Comparison of ENCODE assay signal across 1 cellular context in the genomic region with DNA sequence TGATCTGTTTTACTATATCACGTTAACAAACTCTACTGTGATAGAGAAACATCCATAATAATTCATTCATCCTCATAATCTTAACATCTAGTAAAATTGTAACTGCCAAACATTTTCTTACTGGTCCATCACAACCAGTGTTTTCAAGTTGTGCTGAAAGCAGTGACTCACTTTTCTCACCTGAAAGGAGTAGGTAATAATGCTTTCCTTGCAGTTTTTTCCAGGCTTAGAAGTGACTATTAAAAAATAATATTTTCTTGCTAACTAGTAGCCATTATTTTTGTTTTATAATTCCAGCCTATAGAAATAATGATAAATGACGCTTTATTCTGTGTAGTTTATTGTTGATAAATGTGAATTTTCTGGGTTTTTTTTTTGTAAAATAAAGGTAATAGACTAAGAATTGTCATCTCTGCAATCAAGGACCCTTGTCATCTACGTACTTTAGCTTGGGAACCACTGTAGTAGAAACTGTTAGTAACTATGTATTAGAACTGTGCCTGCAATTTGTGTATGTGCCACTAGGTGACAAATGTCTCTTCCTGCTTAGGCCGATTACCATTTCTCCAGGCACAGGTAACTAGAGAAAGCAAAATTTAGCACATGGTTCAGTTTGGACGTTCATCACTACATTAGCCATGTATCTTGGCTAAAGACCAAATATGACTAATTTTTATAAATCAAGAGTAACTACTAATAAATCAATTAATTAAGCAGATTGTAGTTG.
TF ChIP-seq lines count a peak whose summit lies in the region.

No MANE protein-coding gene starts in this region.

TF ChIP-seq in HCT116, 20 proteins besides CTCF, POLR2A, EP300 and RAD21 (continued from another document):
- TF ChIP-seq, protein P1, sequence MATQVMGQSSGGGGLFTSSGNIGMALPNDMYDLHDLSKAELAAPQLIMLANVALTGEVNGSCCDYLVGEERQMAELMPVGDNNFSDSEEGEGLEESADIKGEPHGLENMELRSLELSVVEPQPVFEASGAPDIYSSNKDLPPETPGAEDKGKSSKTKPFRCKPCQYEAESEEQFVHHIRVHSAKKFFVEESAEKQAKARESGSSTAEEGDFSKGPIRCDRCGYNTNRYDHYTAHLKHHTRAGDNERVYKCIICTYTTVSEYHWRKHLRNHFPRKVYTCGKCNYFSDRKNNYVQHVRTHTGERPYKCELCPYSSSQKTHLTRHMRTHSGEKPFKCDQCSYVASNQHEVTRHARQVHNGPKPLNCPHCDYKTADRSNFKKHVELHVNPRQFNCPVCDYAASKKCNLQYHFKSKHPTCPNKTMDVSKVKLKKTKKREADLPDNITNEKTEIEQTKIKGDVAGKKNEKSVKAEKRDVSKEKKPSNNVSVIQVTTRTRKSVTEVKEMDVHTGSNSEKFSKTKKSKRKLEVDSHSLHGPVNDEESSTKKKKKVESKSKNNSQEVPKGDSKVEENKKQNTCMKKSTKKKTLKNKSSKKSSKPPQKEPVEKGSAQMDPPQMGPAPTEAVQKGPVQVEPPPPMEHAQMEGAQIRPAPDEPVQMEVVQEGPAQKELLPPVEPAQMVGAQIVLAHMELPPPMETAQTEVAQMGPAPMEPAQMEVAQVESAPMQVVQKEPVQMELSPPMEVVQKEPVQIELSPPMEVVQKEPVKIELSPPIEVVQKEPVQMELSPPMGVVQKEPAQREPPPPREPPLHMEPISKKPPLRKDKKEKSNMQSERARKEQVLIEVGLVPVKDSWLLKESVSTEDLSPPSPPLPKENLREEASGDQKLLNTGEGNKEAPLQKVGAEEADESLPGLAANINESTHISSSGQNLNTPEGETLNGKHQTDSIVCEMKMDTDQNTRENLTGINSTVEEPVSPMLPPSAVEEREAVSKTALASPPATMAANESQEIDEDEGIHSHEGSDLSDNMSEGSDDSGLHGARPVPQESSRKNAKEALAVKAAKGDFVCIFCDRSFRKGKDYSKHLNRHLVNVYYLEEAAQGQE (IDR thresholded peaks at IDR 0.05; ENCODE audit: low read depth), result no peak
- TF ChIP-seq SP1 (IDR thresholded peaks at IDR 0.05; ENCODE audit: low read depth) (no peak), SRF (IDR thresholded peaks at IDR 0.05; ENCODE audit: low read depth) (no peak), ZFX (IDR thresholded peaks at IDR 0.05) (no peak), EZH2phosphoT487 (IDR thresholded peaks at IDR 0.05; ENCODE audit: borderline replicate concordance) (no peak), JUND (IDR thresholded peaks at IDR 0.05) (no peak)
- TF ChIP-seq, protein P2, sequence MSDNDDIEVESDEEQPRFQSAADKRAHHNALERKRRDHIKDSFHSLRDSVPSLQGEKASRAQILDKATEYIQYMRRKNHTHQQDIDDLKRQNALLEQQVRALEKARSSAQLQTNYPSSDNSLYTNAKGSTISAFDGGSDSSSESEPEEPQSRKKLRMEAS (IDR thresholded peaks at IDR 0.05), result no peak
- TF ChIP-seq, protein P3, sequence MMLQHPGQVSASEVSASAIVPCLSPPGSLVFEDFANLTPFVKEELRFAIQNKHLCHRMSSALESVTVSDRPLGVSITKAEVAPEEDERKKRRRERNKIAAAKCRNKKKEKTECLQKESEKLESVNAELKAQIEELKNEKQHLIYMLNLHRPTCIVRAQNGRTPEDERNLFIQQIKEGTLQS (IDR thresholded peaks at IDR 0.05), result no peak
